Comparison of ENCODE assay signal across 12 cellular contexts in the genomic region with DNA sequence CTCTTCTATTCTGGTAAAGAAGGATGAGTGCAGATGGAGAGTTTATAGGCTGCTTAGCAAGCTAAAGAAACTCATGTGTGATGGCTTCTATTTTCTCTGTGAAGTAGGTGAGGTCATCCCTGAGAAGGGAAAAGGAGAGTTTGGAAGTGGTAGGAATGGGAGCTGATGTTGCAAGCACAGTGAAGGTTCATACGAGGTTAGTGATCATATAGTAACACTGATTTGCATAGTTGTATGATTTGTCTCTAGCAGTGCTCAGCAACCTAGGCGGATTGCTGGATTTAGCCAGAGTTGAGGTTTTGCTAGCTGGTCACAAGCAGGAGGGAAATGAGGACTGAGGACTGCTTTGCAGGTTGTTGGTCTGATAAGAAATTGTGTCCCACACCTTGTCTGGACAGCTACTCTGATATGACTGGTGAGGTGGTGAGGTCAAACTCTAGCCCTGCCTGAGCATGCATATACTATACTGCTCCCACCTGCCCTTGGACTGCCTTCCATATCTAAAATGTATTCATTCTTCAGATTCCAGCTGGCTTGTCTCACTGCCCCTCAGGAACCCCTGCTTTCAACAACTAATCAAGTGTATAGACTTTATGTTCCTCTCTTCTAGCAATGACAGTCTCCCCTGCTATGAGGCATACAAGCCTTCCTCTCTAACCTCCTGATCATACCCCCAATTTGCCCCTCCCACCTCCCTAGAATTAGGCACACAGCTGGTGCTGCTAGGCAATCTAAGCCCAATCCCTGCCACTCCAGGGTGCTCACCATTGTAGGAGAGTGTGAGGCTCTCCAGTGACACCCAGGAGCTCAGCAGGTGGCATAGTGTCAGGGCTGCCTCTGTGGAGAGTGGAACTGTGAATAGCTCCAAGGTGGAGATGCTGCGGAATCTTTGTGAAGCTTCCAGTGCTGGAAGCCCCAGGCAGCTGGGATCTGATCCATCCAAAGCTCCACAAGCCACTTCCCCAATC.
DNase-seq lines count a peak whose midpoint lies in the region; ATAC-seq and FAIRE-seq lines count a peak whose summit lies in the region.
"Had no signal": no experiment of that assay in that cellular context is flagged by ENCODE, and none has a peak within 500 bp of the region (broad histone marks: within the 10 kb centered on the region; RNA-seq: fewer than 3 reads in every experiment).

No MANE protein-coding gene starts in this region.

- ATAC-seq in memory B cell (ENCODE audit: low read depth) (no peak), GM21381 (IDR thresholded peaks at IDR 0.05; ENCODE audit: unreplicated experiment) (no peak)
- ATAC-seq: natural killer cell had no signal

- peak; percentile 20 for FAIRE-seq in HTR-8/SVneo (lab: Jason Lieb, UNC)

- peaks cover 5% of the 10 kb centered on the region for H3K36me3 Mint-ChIP-seq in activated naive CD8-positive, alpha-beta T cell
- H3K36me3 Mint-ChIP-seq in memory B cell, result peaks cover 16% of the 10 kb centered on the region
- H3K36me3 Mint-ChIP-seq: natural killer cell had no signal

- no peaks in the 10 kb centered on the region for H3K27me3 Mint-ChIP-seq in activated naive CD8-positive, alpha-beta T cell
- no peaks in the 10 kb centered on the region for H3K27me3 Mint-ChIP-seq in memory B cell
- H3K27me3 Mint-ChIP-seq: type B pancreatic cell had no signal

- no peak overlapping the region for H3K4me3 Mint-ChIP-seq in activated naive CD8-positive, alpha-beta T cell
- H3K4me3 Mint-ChIP-seq in memory B cell, result no peak overlapping the region
- H3K4me3 Mint-ChIP-seq: natural killer cell, type B pancreatic cell had no signal

- H3K9me3 Mint-ChIP-seq in activated naive CD8-positive, alpha-beta T cell (ENCODE audit: low read depth), result no peaks in the 10 kb centered on the region
- H3K9me3 Mint-ChIP-seq in memory B cell, result no peaks in the 10 kb centered on the region
- H3K9me3 Mint-ChIP-seq: natural killer cell, type B pancreatic cell had no signal

- DNase-seq in SHP77 (lab: John Stamatoyannopoulos, UW) (peak; percentile 18 to 24), SHP77 treated with DMSO at 0.1 percent for 48 hours (lab: John Stamatoyannopoulos, UW) (no peak), HTR-8/SVneo (ENCODE audit: insufficient read length, low spot score) (no peak), memory B cell (ENCODE audit: low spot score in 2 of 2) (no peak), RPMI8226 (no peak)
- no peak for DNase-seq in stimulated activated naive CD4-positive, alpha-beta T cell (lab: John Stamatoyannopoulos, UW)
- DNase-seq: central memory CD4-positive, alpha-beta T cell; natural killer cell; NCI-H1436 had no signal

- H3K4me1 Mint-ChIP-seq in activated naive CD8-positive, alpha-beta T cell (ENCODE audit: low read depth), result peaks cover 14% of the 10 kb centered on the region
- no peaks in the 10 kb centered on the region for H3K4me1 Mint-ChIP-seq in memory B cell

- peak overlapping the region; percentile 29 for H3K27ac Mint-ChIP-seq in activated naive CD8-positive, alpha-beta T cell
- peak overlapping the region; percentile 5 for H3K27ac Mint-ChIP-seq in memory B cell
- H3K27ac Mint-ChIP-seq: natural killer cell, type B pancreatic cell had no signal

Comparison
In these comparisons a context has a peak if more than half of its experiments do, and no peak if none do; other contexts are left out.
1. DNase-seq: peak in SHP77 (2 of 2); none in SHP77 treated with DMSO at 0.1 percent for 48 hours (single experiment), HTR-8/SVneo (single experiment), memory B cell (0 of 2), stimulated activated naive CD4-positive, alpha-beta T cell (0 of 6) and RPMI8226 (single experiment).